13 cellular contexts compared by ENCODE assay signal in genomic region chr20:40606660-40607059, GRCh38.
"Had no signal": no experiment of that assay in that cellular context is flagged by ENCODE, and none has a peak within 500 bp of the region (broad histone marks: within the 10 kb centered on the region; RNA-seq: fewer than 3 reads in every experiment).

No MANE protein-coding gene starts in this region.

- H3K9me3 Mint-ChIP-seq: activated T-helper 17 cell treated with anti-CD3 and anti-CD28 coated beads, Interleukin-2, amount 50 U/mL, for 72 hours; nephron progenitor cell; stimulated activated naive CD8-positive, alpha-beta T cell treated with anti-CD3 and anti-CD28 coated beads, Interleukin-15, amount 100 ng/mL, for 72 hours; T-helper 2 cell treated with Interferon-gamma antibody and Interleukin-4, amounts not matched to agents 5 μg/mL and 100 μg/mL, for 36 hours had no signal

- H3K4me3 Mint-ChIP-seq: activated T-helper 17 cell treated with anti-CD3 and anti-CD28 coated beads, Interleukin-2, amount 50 U/mL, for 72 hours; immature natural killer cell; nephron progenitor cell; stimulated activated naive CD8-positive, alpha-beta T cell treated with anti-CD3 and anti-CD28 coated beads, Interleukin-15, amount 100 ng/mL, for 72 hours; T-helper 2 cell treated with Interferon-gamma antibody and Interleukin-4, amounts not matched to agents 5 μg/mL and 100 μg/mL, for 36 hours had no signal

- H3K4me1 Mint-ChIP-seq: activated T-helper 17 cell treated with anti-CD3 and anti-CD28 coated beads, Interleukin-2, amount 50 U/mL, for 72 hours; immature natural killer cell; nephron progenitor cell; stimulated activated naive CD8-positive, alpha-beta T cell treated with anti-CD3 and anti-CD28 coated beads, Interleukin-15, amount 100 ng/mL, for 72 hours had no signal

- H3K27ac ChIP-seq: breast epithelium, right lobe of liver, thoracic aorta had no signal

- DNase-seq: activated CD4-positive, alpha-beta T cell treated with anti-CD3 and anti-CD28 coated beads, Interleukin-2, amount 50 U/mL, for 4 hours; activated naive CD4-positive, alpha-beta T cell treated with Interleukin-2 at 50 U/mL for 16 hours; anterior cingulate cortex; foreskin melanocyte; immature natural killer cell; nephron progenitor cell; right lobe of liver; stimulated activated naive CD8-positive, alpha-beta T cell treated with anti-CD3 and anti-CD28 coated beads, Interleukin-15, amount 100 ng/mL, for 72 hours had no signal

- H3K9me3 ChIP-seq: breast epithelium, right lobe of liver, thoracic aorta had no signal

- H3K4me2 ChIP-seq: smooth muscle cell had no signal

- H3K4me1 ChIP-seq: breast epithelium, right lobe of liver had no signal

- H3K36me3 ChIP-seq: breast epithelium, right lobe of liver, thoracic aorta had no signal

- H3K36me3 Mint-ChIP-seq: immature natural killer cell had no signal

- H3K4me3 ChIP-seq: breast epithelium, right lobe of liver, smooth muscle cell, thoracic aorta had no signal

- H3K27ac Mint-ChIP-seq: activated T-helper 17 cell treated with anti-CD3 and anti-CD28 coated beads, Interleukin-2, amount 50 U/mL, for 72 hours; immature natural killer cell; nephron progenitor cell; stimulated activated naive CD8-positive, alpha-beta T cell treated with anti-CD3 and anti-CD28 coated beads, Interleukin-15, amount 100 ng/mL, for 72 hours; T-helper 2 cell treated with Interferon-gamma antibody and Interleukin-4, amounts not matched to agents 5 μg/mL and 100 μg/mL, for 36 hours had no signal

- H3K27me3 ChIP-seq: breast epithelium, right lobe of liver had no signal
